ENCODE assay signal across 1 cellular context in the genomic region with DNA sequence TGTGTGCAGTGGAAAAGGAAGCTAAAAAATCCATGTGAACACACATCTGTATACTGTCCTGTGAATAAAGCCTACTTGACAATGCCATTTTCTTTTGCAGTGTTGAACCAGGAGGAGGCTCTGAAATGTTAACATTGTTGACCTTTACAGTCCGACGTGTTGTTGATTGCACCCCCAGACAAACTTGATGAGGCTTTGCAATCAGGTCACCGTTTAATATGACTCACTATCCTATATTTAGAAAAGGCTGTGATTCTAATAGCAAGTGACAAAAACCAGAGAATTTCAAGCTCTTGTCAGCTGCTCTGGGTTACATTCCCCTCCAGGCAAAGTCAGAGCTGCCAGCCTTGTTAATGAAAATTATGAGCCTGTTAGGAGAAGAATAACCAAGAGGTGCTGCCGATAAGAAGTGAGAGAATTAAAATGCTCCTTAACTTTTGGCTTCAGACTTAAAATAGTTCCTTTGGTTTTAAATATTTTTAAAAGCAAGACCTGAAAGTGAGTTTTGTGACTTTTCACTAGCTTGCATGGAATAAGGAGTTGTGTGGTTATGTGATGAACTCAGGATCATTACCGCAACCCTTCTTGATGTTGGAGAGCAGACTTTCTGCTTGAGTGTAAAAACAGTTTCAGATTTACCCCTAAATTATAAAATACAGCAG.
TF ChIP-seq lines count a peak whose summit lies in the region.

No MANE protein-coding gene starts in this region.

TF ChIP-seq in GM23338, 12 proteins besides CTCF, POLR2A, EP300 and RAD21 (continued from another document):
- TF ChIP-seq, protein P1, sequence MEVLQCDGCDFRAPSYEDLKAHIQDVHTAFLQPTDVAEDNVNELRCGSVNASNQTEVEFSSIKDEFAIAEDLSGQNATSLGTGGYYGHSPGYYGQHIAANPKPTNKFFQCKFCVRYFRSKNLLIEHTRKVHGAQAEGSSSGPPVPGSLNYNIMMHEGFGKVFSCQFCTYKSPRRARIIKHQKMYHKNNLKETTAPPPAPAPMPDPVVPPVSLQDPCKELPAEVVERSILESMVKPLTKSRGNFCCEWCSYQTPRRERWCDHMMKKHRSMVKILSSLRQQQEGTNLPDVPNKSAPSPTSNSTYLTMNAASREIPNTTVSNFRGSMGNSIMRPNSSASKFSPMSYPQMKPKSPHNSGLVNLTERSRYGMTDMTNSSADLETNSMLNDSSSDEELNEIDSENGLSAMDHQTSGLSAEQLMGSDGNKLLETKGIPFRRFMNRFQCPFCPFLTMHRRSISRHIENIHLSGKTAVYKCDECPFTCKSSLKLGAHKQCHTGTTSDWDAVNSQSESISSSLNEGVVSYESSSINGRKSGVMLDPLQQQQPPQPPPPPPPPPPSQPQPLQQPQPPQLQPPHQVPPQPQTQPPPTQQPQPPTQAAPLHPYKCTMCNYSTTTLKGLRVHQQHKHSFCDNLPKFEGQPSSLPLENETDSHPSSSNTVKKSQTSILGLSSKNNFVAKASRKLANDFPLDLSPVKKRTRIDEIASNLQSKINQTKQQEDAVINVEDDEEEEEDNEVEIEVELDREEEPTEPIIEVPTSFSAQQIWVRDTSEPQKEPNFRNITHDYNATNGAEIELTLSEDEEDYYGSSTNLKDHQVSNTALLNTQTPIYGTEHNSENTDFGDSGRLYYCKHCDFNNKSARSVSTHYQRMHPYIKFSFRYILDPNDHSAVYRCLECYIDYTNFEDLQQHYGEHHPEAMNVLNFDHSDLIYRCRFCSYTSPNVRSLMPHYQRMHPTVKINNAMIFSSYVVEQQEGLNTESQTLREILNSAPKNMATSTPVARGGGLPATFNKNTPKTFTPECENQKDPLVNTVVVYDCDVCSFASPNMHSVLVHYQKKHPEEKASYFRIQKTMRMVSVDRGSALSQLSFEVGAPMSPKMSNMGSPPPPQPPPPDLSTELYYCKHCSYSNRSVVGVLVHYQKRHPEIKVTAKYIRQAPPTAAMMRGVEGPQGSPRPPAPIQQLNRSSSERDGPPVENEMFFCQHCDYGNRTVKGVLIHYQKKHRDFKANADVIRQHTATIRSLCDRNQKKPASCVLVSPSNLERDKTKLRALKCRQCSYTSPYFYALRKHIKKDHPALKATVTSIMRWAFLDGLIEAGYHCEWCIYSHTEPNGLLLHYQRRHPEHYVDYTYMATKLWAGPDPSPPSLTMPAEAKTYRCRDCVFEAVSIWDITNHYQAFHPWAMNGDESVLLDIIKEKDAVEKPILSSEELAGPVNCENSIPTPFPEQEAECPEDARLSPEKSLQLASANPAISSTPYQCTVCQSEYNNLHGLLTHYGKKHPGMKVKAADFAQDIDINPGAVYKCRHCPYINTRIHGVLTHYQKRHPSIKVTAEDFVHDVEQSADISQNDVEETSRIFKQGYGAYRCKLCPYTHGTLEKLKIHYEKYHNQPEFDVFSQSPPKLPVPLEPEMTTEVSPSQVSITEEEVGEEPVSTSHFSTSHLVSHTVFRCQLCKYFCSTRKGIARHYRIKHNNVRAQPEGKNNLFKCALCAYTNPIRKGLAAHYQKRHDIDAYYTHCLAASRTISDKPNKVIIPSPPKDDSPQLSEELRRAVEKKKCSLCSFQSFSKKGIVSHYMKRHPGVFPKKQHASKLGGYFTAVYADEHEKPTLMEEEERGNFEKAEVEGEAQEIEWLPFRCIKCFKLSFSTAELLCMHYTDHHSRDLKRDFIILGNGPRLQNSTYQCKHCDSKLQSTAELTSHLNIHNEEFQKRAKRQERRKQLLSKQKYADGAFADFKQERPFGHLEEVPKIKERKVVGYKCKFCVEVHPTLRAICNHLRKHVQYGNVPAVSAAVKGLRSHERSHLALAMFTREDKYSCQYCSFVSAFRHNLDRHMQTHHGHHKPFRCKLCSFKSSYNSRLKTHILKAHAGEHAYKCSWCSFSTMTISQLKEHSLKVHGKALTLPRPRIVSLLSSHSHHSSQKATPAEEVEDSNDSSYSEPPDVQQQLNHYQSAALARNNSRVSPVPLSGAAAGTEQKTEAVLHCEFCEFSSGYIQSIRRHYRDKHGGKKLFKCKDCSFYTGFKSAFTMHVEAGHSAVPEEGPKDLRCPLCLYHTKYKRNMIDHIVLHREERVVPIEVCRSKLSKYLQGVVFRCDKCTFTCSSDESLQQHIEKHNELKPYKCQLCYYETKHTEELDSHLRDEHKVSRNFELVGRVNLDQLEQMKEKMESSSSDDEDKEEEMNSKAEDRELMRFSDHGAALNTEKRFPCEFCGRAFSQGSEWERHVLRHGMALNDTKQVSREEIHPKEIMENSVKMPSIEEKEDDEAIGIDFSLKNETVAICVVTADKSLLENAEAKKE (CRISPR knock-in tag; IDR thresholded peaks at IDR 0.05), result no peak
- TF ChIP-seq EZH2 (IDR thresholded peaks at IDR 0.05; ENCODE audit: low read depth, unreplicated experiment), result no peak
- no peak for TF ChIP-seq STAT1 (IDR thresholded peaks at IDR 0.05; ENCODE audit: unreplicated experiment)
- TF ChIP-seq EZH2phosphoT487 (IDR thresholded peaks at IDR 0.05; ENCODE audit: unreplicated experiment), result no peak
- TF ChIP-seq, protein P2, sequence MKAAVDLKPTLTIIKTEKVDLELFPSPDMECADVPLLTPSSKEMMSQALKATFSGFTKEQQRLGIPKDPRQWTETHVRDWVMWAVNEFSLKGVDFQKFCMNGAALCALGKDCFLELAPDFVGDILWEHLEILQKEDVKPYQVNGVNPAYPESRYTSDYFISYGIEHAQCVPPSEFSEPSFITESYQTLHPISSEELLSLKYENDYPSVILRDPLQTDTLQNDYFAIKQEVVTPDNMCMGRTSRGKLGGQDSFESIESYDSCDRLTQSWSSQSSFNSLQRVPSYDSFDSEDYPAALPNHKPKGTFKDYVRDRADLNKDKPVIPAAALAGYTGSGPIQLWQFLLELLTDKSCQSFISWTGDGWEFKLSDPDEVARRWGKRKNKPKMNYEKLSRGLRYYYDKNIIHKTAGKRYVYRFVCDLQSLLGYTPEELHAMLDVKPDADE (IDR thresholded peaks at IDR 0.05), result no peak
